ENCODE assay signal across 28 cellular contexts in genomic region chr16:73354426-73354825, GRCh38.
"Had no signal": no experiment of that assay in that cellular context is flagged by ENCODE, and none has a peak within 500 bp of the region (broad histone marks: within the 10 kb centered on the region; RNA-seq: fewer than 3 reads in every experiment).

No MANE protein-coding gene starts in this region.

- H3K4me3 Mint-ChIP-seq: activated CD8-positive, alpha-beta T cell treated with anti-CD3 and anti-CD28 coated beads for 36 hours; activated naive CD8-positive, alpha-beta T cell; activated T-cell treated with anti-CD3 and anti-CD28 coated beads, Interleukin-2, amount 50 U/mL, for 72 hours; central memory CD8-positive, alpha-beta T cell; dendritic cell treated with granulocyte-macrophage colony-stimulating factor and Interleukin-4, amounts not matched to agents 40 ng/mL and 50 ng/mL, for 4 days; nephron; stimulated activated naive B cell treated with anti-CD40 and anti-IgM and Interleukin-4, amounts not matched to agents 10 μg/mL and 1 μg/mL and 100 μg/mL, for 72 hours had no signal

- H3K4me1 ChIP-seq: esophagus muscularis mucosa, pancreas, psoas muscle, stomach, upper lobe of right lung had no signal

- H3K36me3 Mint-ChIP-seq: activated naive CD8-positive, alpha-beta T cell; stimulated activated naive B cell treated with anti-CD40 and anti-IgM and Interleukin-4, amounts not matched to agents 10 μg/mL and 1 μg/mL and 100 μg/mL, for 72 hours had no signal

- H3K9me3 ChIP-seq: esophagus muscularis mucosa, mucosa of descending colon, pancreas, psoas muscle, stomach, thyroid gland, upper lobe of right lung had no signal

- H3K27ac Mint-ChIP-seq: activated CD8-positive, alpha-beta T cell treated with anti-CD3 and anti-CD28 coated beads for 36 hours; activated naive CD8-positive, alpha-beta T cell; activated T-cell treated with anti-CD3 and anti-CD28 coated beads, Interleukin-2, amount 50 U/mL, for 72 hours; dendritic cell treated with granulocyte-macrophage colony-stimulating factor and Interleukin-4, amounts not matched to agents 40 ng/mL and 50 ng/mL, for 4 days; stimulated activated naive B cell treated with anti-CD40 and anti-IgM and Interleukin-4, amounts not matched to agents 10 μg/mL and 1 μg/mL and 100 μg/mL, for 72 hours had no signal

- H3K27ac ChIP-seq: esophagus muscularis mucosa, hepatocyte, pancreas, psoas muscle, stomach, thyroid gland, upper lobe of right lung had no signal

- H3K4me1 Mint-ChIP-seq: central memory CD8-positive, alpha-beta T cell; stimulated activated naive B cell treated with anti-CD40 and anti-IgM and Interleukin-4, amounts not matched to agents 10 μg/mL and 1 μg/mL and 100 μg/mL, for 72 hours had no signal

- H3K4me2 ChIP-seq: hepatocyte had no signal

- DNase-seq: activated CD4-positive, alpha-beta T cell treated with anti-CD3 and anti-CD28 coated beads for 1 hour; activated CD4-positive, alpha-beta T cell treated with anti-CD3 and anti-CD28 coated beads, Interleukin-2, amount 50 U/mL, for 1 hour; activated CD8-positive, alpha-beta T cell treated with anti-CD3 and anti-CD28 coated beads for 36 hours; activated naive CD4-positive, alpha-beta T cell treated with Interleukin-2 at 50 U/mL for 16 hours; activated T-cell treated with anti-CD3 and anti-CD28 coated beads, Interleukin-2, amount 50 U/mL, for 72 hours; anterior cingulate cortex; effector CD4-positive, alpha-beta T cell; foreskin melanocyte; left cardiac atrium; left ventricle myocardium superior; mucosa of descending colon; nucleus accumbens; pancreas; psoas muscle; right cardiac atrium; stimulated activated CD4-positive, alpha-beta T cell treated with anti-CD3 and anti-CD28 coated beads, Interleukin-15, amount 100 ng/mL, for 24 hours; stimulated activated CD4-positive, alpha-beta T cell treated with anti-CD3 and anti-CD28 coated beads, Interleukin-2, amount 100 ng/mL, for 24 hours; stimulated activated naive B cell treated with anti-CD40 and anti-IgM and Interleukin-4, amounts not matched to agents 10 μg/mL and 1 μg/mL and 100 μg/mL, for 72 hours; stomach; T-helper 2 cell; thyroid gland; upper lobe of right lung had no signal

- H3K36me3 ChIP-seq: esophagus muscularis mucosa, pancreas, stomach, thyroid gland, upper lobe of right lung had no signal

- H3K4me3 ChIP-seq: esophagus muscularis mucosa, hepatocyte, mucosa of descending colon, pancreas, psoas muscle, stomach, thyroid gland, upper lobe of right lung had no signal

- H3K27me3 Mint-ChIP-seq: activated CD8-positive, alpha-beta T cell treated with anti-CD3 and anti-CD28 coated beads for 36 hours; central memory CD8-positive, alpha-beta T cell had no signal

- H3K27me3 ChIP-seq: hepatocyte, pancreas, thyroid gland, upper lobe of right lung had no signal

- H3K9me3 Mint-ChIP-seq: activated CD8-positive, alpha-beta T cell treated with anti-CD3 and anti-CD28 coated beads for 36 hours; activated T-cell treated with anti-CD3 and anti-CD28 coated beads, Interleukin-2, amount 50 U/mL, for 72 hours; dendritic cell treated with granulocyte-macrophage colony-stimulating factor and Interleukin-4, amounts not matched to agents 40 ng/mL and 50 ng/mL, for 4 days; nephron; stimulated activated naive B cell treated with anti-CD40 and anti-IgM and Interleukin-4, amounts not matched to agents 10 μg/mL and 1 μg/mL and 100 μg/mL, for 72 hours had no signal

- H2AFZ ChIP-seq: hepatocyte had no signal

- ATAC-seq: activated CD8-positive, alpha-beta T cell treated with anti-CD3 and anti-CD28 coated beads for 36 hours; activated T-cell treated with anti-CD3 and anti-CD28 coated beads, Interleukin-2, amount 50 U/mL, for 72 hours; left cardiac atrium; left ventricle myocardium superior; mucosa of descending colon; pancreas; psoas muscle; right cardiac atrium; stimulated activated naive B cell treated with anti-CD40 and anti-IgM and Interleukin-4, amounts not matched to agents 10 μg/mL and 1 μg/mL and 100 μg/mL, for 72 hours; upper lobe of right lung had no signal
